In genomic region chr6:31702819-31703716, GRCh38 we compare ENCODE assay signal across 8 cellular contexts. TPM values are rescaled to one million over a fixed set of nuclear protein-coding genes. Genes with fewer than 3 reads are reported as not detected.
A peak's percentile ranks its signal among the peaks of the same experiment; 100 is the strongest.
DNase-seq lines count a peak whose midpoint lies in the region; FAIRE-seq and TF ChIP-seq lines count a peak whose summit lies in the region.

ABHD16A (minus strand) TSS chr6:31703324; CDS start chr6:31703281, 43 bp downstream.

- no peaks in the 10 kb centered on the region for H3K9me2 ChIP-seq in SK-N-SH

- peak within 1 kb of the TSS; percentile 96 for H2AFZ ChIP-seq in SK-N-SH (ENCODE audit: low read depth)

- peaks cover 0 to 15% of the 10 kb centered on the region in 2 experiments; a peak in 2 of 4 replicates for H3K4me1 ChIP-seq in SK-N-SH (ENCODE audit: control insufficient read depth in 1 of 2, insufficient read depth in 2 of 2, low read depth in 1 of 2, low read length in 1 of 2)

- peaks cover 12% of the 10 kb centered on the region for H3F3A ChIP-seq in SK-N-SH (replicated peaks; ENCODE audit: insufficient read depth)

- peak within 1 kb of the TSS; percentile 87 to 89 for H3K27ac ChIP-seq in SK-N-SH (ENCODE audit: low read depth in 2 of 2, low read length in 1 of 2)

- DNase-seq in HFF-Myc (ENCODE audit: extremely low read depth, low read depth) (peak; percentile 95), NCI-H1048 (lab: John Stamatoyannopoulos, UW) (peak; percentile 96), SK-N-SH (peak; percentile 97), germinal center (ENCODE audit: low spot score) (peak; percentile 99), non-pigmented ciliary epithelial cell (ENCODE audit: low read depth) (peak; percentile 91), superior temporal gyrus (ENCODE audit: extremely low spot score) (peak; percentile 98)
- peak; percentile 97 for DNase-seq in activated naive CD4-positive, alpha-beta T cell treated with anti-CD3 and anti-CD28 coated beads, Interleukin-2, amount 50 U/mL, for 16 hours

- H3K36me3 ChIP-seq in SK-N-SH (replicated peaks in 1 of 2; ENCODE audit: control insufficient read depth in 1 of 2, insufficient read depth in 2 of 2, low read length in 1 of 2), result peaks cover 0 to 13% of the 10 kb centered on the region in 2 experiments

- WGBS in SK-N-SH (ENCODE audit: low lambda C conversion rate), result 2% methylated on average over 43 of the region's 54 CpGs

- peaks cover 36% of the 10 kb centered on the region for H3K79me2 ChIP-seq in SK-N-SH (ENCODE audit: insufficient read depth)

- TF ChIP-seq CTCF in HFF-Myc (IDR thresholded peaks at IDR 0.05; ENCODE audit: low read depth, low read length, missing control alignments) (no peak), SK-N-SH (IDR thresholded peaks at IDR 0.05) (no peak)

- H3K9me3 ChIP-seq in SK-N-SH, result no peaks in the 10 kb centered on the region

- no peaks in the 10 kb centered on the region for H4K20me1 ChIP-seq in SK-N-SH (ENCODE audit: insufficient read depth)

- TF ChIP-seq RAD21 in SK-N-SH (IDR thresholded peaks at IDR 0.05; ENCODE audit: low read length), result no peak

- TF ChIP-seq EP300 in SK-N-SH (IDR thresholded peaks at IDR 0.05; ENCODE audit: borderline replicate concordance in 1 of 2, low read depth in 1 of 2, low read length in 1 of 2), result peak in 1 of 2 experiments; percentile 28; a peak in 2 of 4 replicates

- FAIRE-seq in G401.6 (lab: Jason Lieb, UNC), result peak; percentile 97

- CTCF ChIA-PET in SK-N-SH (lab: Yijun Ruan, JAX), result interaction anchor here (0.8 to 1.7 kb wide), 6 partner anchors 8 to 126 kb away, joined by 3 to 5 read pairs (median 4); no protein-coding TSS in a partner anchor

- H3K4me3 ChIP-seq in HFF-Myc (replicated peaks; ENCODE audit: low read depth, low read length), result peak within 1 kb of the TSS; percentile 66
- peak within 1 kb of the TSS; percentile 81 to 98 for H3K4me3 ChIP-seq in SK-N-SH (ENCODE audit: low read depth in 2 of 2, low read length in 1 of 2)

- H3K9ac ChIP-seq in SK-N-SH, result peak within 1 kb of the TSS; percentile 95

- H3K27me3 ChIP-seq in SK-N-SH (ENCODE audit: insufficient read depth), result no peaks in the 10 kb centered on the region

- POLR2A ChIA-PET in SK-N-SH (lab: Yijun Ruan, JAX), result interaction anchor here (0.9 to 1.8 kb wide), 9 partner anchors 8 to 1085 kb away, joined by 3 to 7 read pairs (median 4); partner anchors contain the start of genes C6orf47, CLIC1, DDX39B and HSPA1B

- H3K4me2 ChIP-seq in SK-N-SH, result peak within 1 kb of the TSS; percentile 97

TF ChIP-seq in SK-N-SH, 30 proteins besides CTCF, POLR2A, EP300 and RAD21 (continues in another document):
- TF ChIP-seq FOXM1 (IDR thresholded peaks at IDR 0.05; ENCODE audit: low read depth), result no peak
- TF ChIP-seq, protein P1, sequence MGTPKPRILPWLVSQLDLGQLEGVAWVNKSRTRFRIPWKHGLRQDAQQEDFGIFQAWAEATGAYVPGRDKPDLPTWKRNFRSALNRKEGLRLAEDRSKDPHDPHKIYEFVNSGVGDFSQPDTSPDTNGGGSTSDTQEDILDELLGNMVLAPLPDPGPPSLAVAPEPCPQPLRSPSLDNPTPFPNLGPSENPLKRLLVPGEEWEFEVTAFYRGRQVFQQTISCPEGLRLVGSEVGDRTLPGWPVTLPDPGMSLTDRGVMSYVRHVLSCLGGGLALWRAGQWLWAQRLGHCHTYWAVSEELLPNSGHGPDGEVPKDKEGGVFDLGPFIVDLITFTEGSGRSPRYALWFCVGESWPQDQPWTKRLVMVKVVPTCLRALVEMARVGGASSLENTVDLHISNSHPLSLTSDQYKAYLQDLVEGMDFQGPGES (IDR thresholded peaks at IDR 0.05; ENCODE audit: low read depth, low read length), result no peak
- peak; percentile 76 for TF ChIP-seq CHD2 (IDR thresholded peaks at IDR 0.05; ENCODE audit: low read length, partially characterized antibody)
- TF ChIP-seq JUND (IDR thresholded peaks at IDR 0.05), result no peak
- peak; percentile 57; the same call in 1 of the 2 replicates for TF ChIP-seq REST (IDR thresholded peaks at IDR 0.05; ENCODE audit: low read depth, low read length)
- peak; percentile 67; the same call in 1 of the 2 replicates for TF ChIP-seq SIN3A (IDR thresholded peaks at IDR 0.05; ENCODE audit: borderline replicate concordance, low read depth, low read length)
- peak; percentile 3; the same call in 1 of the 2 replicates for TF ChIP-seq NRF1 (IDR thresholded peaks at IDR 0.05; ENCODE audit: low read depth, low read length)
- TF ChIP-seq TEAD4 (IDR thresholded peaks at IDR 0.05; ENCODE audit: borderline replicate concordance, insufficient read depth), result no peak
- TF ChIP-seq TAF1 (IDR thresholded peaks at IDR 0.05; ENCODE audit: borderline replicate concordance, low read depth, low read length), result peak; percentile 71
- 0 out of 2 replicates have a peak, but pooled peaks have one; percentile 51 for TF ChIP-seq MAX (IDR thresholded peaks at IDR 0.05; ENCODE audit: low read depth)
- TF ChIP-seq ZBTB33 (IDR thresholded peaks at IDR 0.05; ENCODE audit: borderline replicate concordance, low read depth), result 0 out of 2 replicates have a peak, but pooled peaks have one; percentile 41
- TF ChIP-seq EZH2phosphoT487 (IDR thresholded peaks at IDR 0.05; ENCODE audit: borderline replicate concordance, low read depth), result no peak
- TF ChIP-seq ELF1 (IDR thresholded peaks at IDR 0.05), result peak; percentile 81
- no peak for TF ChIP-seq USF1 (IDR thresholded peaks at IDR 0.05; ENCODE audit: borderline replicate concordance, low read depth)
- TF ChIP-seq FOSL2 (IDR thresholded peaks at IDR 0.05; ENCODE audit: borderline replicate concordance, low read depth), result no peak
- no peak for TF ChIP-seq YY1 (IDR thresholded peaks at IDR 0.05; ENCODE audit: low read depth)
- TF ChIP-seq RFX5 (IDR thresholded peaks at IDR 0.05; ENCODE audit: low read length), result no peak; the same call in 1 of the 2 replicates
- TF ChIP-seq PBX3 (IDR thresholded peaks at IDR 0.05), result no peak; the same call in 1 of the 2 replicates
- no peak for TF ChIP-seq MEF2A (IDR thresholded peaks at IDR 0.05; ENCODE audit: borderline replicate concordance, low read depth)

RNA-seq across cellular contexts. Expression of gene ABHD16A, which starts in this region (rescaled TPM):
- polyA plus RNA-seq in SK-N-SH (2012; rRNA removed), result 49.3 and 52.9 TPM in 2 replicates
- 23.6 and 32.2 TPM in 2 replicates for polyA plus RNA-seq in SK-N-SH (2012; cell fraction: cytosol; rRNA removed)
- 107 and 109 TPM in 2 replicates for polyA plus RNA-seq in SK-N-SH (2012; cell fraction: nucleus; rRNA removed)

Comparison
In these comparisons a context has a peak if more than half of its experiments do, and no peak if none do; other contexts are left out.
1. Peak in every context shown above with its lines: DNase-seq, H3K4me3 ChIP-seq and H3K27ac ChIP-seq.